1 cellular context compared by ENCODE assay signal in genomic region chr4:179165862-179166261, GRCh38.
TF ChIP-seq lines count a peak whose summit lies in the region.

No MANE protein-coding gene starts in this region.

TF ChIP-seq in WTC11, 78 proteins besides CTCF, POLR2A, EP300 and RAD21 (continued from another document):
- TF ChIP-seq ERG (CRISPR knock-in tag; IDR thresholded peaks at IDR 0.05) (peak; percentile 67; the same call in 1 of the 2 replicates), ZNF425 (CRISPR knock-in tag; conservative IDR thresholded peaks at IDR 0.05) (peak; percentile 80), ZNF512 (CRISPR knock-in tag; IDR thresholded peaks at IDR 0.05; ENCODE audit: borderline replicate concordance) (no peak), ZNF416 (CRISPR knock-in tag; IDR thresholded peaks at IDR 0.05) (peak; percentile 77; the same call in 1 of the 2 replicates)
